Comparison of ENCODE assay signal across 1 cellular context in genomic region chr19:55373318-55373992, GRCh38.
TF ChIP-seq lines count a peak whose summit lies in the region.

No MANE protein-coding gene starts in this region.

TF ChIP-seq in A549, 52 proteins besides CTCF, POLR2A, EP300 and RAD21 (continued from another document):
- TF ChIP-seq ATOH8 (CRISPR knock-in tag; IDR thresholded peaks at IDR 0.05; ENCODE audit: low read depth) (no peak), HOXB13 (CRISPR knock-in tag; IDR thresholded peaks at IDR 0.05; ENCODE audit: low read depth) (0 out of 2 replicates have a peak, but pooled peaks have one; percentile 33), ESRRA (IDR thresholded peaks at IDR 0.05; ENCODE audit: borderline replicate concordance, low read length) (no peak), TP53 (CRISPR knock-in tag; IDR thresholded peaks at IDR 0.05) (0 out of 2 replicates have a peak, but pooled peaks have one; percentile 34), PHF8 (IDR thresholded peaks at IDR 0.05; ENCODE audit: borderline replicate concordance, low read depth) (no peak), FOXS1 (CRISPR knock-in tag; IDR thresholded peaks at IDR 0.05) (no peak), RNF2 (IDR thresholded peaks at IDR 0.05; ENCODE audit: borderline replicate concordance, low read depth) (no peak), NPAS2 (CRISPR knock-in tag; IDR thresholded peaks at IDR 0.05; ENCODE audit: borderline replicate concordance) (no peak), CHD4 (IDR thresholded peaks at IDR 0.05; ENCODE audit: borderline replicate concordance) (no peak), USF2 (IDR thresholded peaks at IDR 0.05) (no peak), FOSB (CRISPR knock-in tag; IDR thresholded peaks at IDR 0.05) (no peak), HES2 (IDR thresholded peaks at IDR 0.05) (no peak), JUNB (IDR thresholded peaks at IDR 0.05) (no peak), EHMT2 (IDR thresholded peaks at IDR 0.05; ENCODE audit: low read depth) (no peak), ZFP36 (IDR thresholded peaks at IDR 0.05; ENCODE audit: borderline replicate concordance, partially characterized antibody) (no peak), PBX3 (IDR thresholded peaks at IDR 0.05) (peak; percentile 10; the same call in 1 of the 2 replicates), E2F6 (IDR thresholded peaks at IDR 0.05; ENCODE audit: borderline replicate concordance, low read depth) (no peak), RARB (CRISPR knock-in tag; IDR thresholded peaks at IDR 0.05) (no peak), MYC (IDR thresholded peaks at IDR 0.05; ENCODE audit: borderline replicate concordance, low read length) (no peak), EHF (CRISPR knock-in tag; IDR thresholded peaks at IDR 0.05) (no peak), ELK1 (IDR thresholded peaks at IDR 0.05; ENCODE audit: low read depth, low read length) (no peak), HOXA7 (CRISPR knock-in tag; IDR thresholded peaks at IDR 0.05) (0 out of 2 replicates have a peak, but pooled peaks have one; percentile 19), ZNF302 (CRISPR knock-in tag; IDR thresholded peaks at IDR 0.05) (no peak), CHD2 (IDR thresholded peaks at IDR 0.05; ENCODE audit: low read length, partially characterized antibody) (no peak), TFCP2L1 (CRISPR knock-in tag; IDR thresholded peaks at IDR 0.05) (no peak), HOXB5 (CRISPR knock-in tag; IDR thresholded peaks at IDR 0.05) (no peak), GATA3 (IDR thresholded peaks at IDR 0.05; ENCODE audit: borderline replicate concordance) (no peak)
TF ChIP-seq in A549: peak in this region for 5.
